In the genomic region with DNA sequence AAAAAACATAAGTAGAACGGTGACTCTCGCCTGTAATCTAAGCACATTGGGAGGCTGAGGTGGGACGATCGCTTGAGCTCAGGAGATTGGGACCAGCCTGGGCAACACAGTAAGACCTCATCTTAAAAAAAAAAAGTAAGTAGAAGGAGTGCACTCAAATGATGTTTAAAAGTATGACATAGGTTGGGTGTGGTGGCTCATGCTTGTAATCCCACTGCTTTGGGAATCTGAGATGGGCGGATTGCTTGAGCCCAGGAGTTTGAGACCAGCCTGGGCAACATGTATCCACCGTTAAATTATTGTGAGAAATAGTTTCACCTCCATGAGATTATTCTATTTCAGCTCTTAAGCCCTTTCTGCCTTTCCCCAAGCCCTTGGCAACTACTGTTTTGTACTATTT, we compare ENCODE assay signal across 8 cellular contexts.
"Had no signal": no experiment of that assay in that cellular context is flagged by ENCODE, and none has a peak within 500 bp of the region (broad histone marks: within the 10 kb centered on the region; RNA-seq: fewer than 3 reads in every experiment).

No MANE protein-coding gene starts in this region.

- H3K27me3 Mint-ChIP-seq: IgD-negative memory B cell had no signal

- H3K27ac Mint-ChIP-seq: HFFc6, IgD-negative memory B cell had no signal

- H3K9me3 Mint-ChIP-seq: HFFc6, IgD-negative memory B cell had no signal

- H3K27ac ChIP-seq: HL-60 had no signal

- ATAC-seq: HepG2 had no signal

- DNase-seq: GOT3, H7, HCEC 1CT, HFFc6, KBM-7 had no signal

- H3K4me3 Mint-ChIP-seq: HFFc6, IgD-negative memory B cell had no signal
